Comparison of ENCODE assay signal across 1 cellular context in the genomic region with DNA sequence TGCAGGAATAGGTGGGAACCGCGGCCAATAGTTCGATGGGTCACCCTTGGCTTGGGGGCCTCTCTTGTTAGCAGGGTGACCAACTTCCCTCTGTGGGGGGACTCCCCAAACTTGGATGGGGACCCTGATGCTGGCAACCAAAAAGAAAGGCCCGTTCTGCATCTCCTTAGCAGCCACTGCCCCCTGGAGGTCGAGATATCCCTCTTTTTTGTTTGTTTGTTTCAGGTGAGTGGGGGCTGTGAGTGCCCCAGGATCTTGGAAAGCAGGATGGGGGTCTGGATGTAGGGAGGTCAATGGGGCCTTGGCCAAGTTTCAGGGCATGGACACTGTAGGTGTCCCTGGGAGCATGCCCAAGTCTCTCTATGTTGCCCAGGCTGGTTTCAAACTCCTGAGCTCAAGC.
TF ChIP-seq lines count a peak whose summit lies in the region.

No MANE protein-coding gene starts in this region.

TF ChIP-seq in SK-N-SH treated with all-trans-retinoic acid at 6 μM for 48 hours, 23 proteins besides CTCF, POLR2A, EP300 and RAD21 (continued from another document):
- TF ChIP-seq, protein P1, sequence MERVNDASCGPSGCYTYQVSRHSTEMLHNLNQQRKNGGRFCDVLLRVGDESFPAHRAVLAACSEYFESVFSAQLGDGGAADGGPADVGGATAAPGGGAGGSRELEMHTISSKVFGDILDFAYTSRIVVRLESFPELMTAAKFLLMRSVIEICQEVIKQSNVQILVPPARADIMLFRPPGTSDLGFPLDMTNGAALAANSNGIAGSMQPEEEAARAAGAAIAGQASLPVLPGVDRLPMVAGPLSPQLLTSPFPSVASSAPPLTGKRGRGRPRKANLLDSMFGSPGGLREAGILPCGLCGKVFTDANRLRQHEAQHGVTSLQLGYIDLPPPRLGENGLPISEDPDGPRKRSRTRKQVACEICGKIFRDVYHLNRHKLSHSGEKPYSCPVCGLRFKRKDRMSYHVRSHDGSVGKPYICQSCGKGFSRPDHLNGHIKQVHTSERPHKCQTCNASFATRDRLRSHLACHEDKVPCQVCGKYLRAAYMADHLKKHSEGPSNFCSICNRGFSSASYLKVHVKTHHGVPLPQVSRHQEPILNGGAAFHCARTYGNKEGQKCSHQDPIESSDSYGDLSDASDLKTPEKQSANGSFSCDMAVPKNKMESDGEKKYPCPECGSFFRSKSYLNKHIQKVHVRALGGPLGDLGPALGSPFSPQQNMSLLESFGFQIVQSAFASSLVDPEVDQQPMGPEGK (CRISPR knock-in tag; IDR thresholded peaks at IDR 0.05; ENCODE audit: borderline replicate concordance): no peak
- TF ChIP-seq SNAI2 (CRISPR knock-in tag; IDR thresholded peaks at IDR 0.05) (no peak), CSDC2 (CRISPR knock-in tag; IDR thresholded peaks at IDR 0.05) (no peak), ZC3H10 (CRISPR knock-in tag; IDR thresholded peaks at IDR 0.05) (no peak)
- TF ChIP-seq, protein P2, sequence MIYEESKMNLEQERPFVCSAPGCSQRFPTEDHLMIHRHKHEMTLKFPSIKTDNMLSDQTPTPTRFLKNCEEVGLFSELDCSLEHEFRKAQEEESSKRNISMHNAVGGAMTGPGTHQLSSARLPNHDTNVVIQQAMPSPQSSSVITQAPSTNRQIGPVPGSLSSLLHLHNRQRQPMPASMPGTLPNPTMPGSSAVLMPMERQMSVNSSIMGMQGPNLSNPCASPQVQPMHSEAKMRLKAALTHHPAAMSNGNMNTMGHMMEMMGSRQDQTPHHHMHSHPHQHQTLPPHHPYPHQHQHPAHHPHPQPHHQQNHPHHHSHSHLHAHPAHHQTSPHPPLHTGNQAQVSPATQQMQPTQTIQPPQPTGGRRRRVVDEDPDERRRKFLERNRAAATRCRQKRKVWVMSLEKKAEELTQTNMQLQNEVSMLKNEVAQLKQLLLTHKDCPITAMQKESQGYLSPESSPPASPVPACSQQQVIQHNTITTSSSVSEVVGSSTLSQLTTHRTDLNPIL (CRISPR knock-in tag; IDR thresholded peaks at IDR 0.05; ENCODE audit: low read depth): no peak
